In genomic region chr18:49691177-49691608, GRCh38 we compare ENCODE assay signal across 11 cellular contexts.
DNase-seq lines count a peak whose midpoint lies in the region; ATAC-seq, FAIRE-seq and TF ChIP-seq lines count a peak whose summit lies in the region.
"Had no signal": no experiment of that assay in that cellular context is flagged by ENCODE, and none has a peak within 500 bp of the region (broad histone marks: within the 10 kb centered on the region; RNA-seq: fewer than 3 reads in every experiment).

No MANE protein-coding gene starts in this region.

- peaks cover 2% of the 10 kb centered on the region for H3K9me3 ChIP-seq in astrocyte (ENCODE audit: insufficient read depth, low read depth, low read length)
- no peaks in the 10 kb centered on the region for H3K9me3 ChIP-seq in transverse colon

- peak overlapping the region; percentile 98 for H3K27ac Mint-ChIP-seq in astrocyte (ENCODE audit: unreplicated experiment)

- ATAC-seq in HG02938 (IDR thresholded peaks at IDR 0.05; ENCODE audit: unreplicated experiment) = no peak
- no peak for ATAC-seq in GM21528 (IDR thresholded peaks at IDR 0.05; ENCODE audit: low FRiP score, unreplicated experiment)
- ATAC-seq: activated CD4-positive, CD25-positive, alpha-beta regulatory T cell treated with anti-CD3 and anti-CD28 coated beads, Interleukin-2, amount 50 U/mL, for 24 hours had no signal

- H3K4me1 Mint-ChIP-seq in astrocyte (ENCODE audit: low read depth, unreplicated experiment) = peaks cover 33% of the 10 kb centered on the region

- in situ Hi-C loops in transverse colon (cut with MboI; ENCODE audit: low pct_ligation_motif_present in 1 of 4, low pct_unique_long_range_greater_than_20kb in 1 of 4, low sequenced_read_pairs in 3 of 4) = no loop called here

- H3K27me3 Mint-ChIP-seq in astrocyte (ENCODE audit: low read depth, unreplicated experiment) = no peaks in the 10 kb centered on the region

- no peak for TF ChIP-seq EP300 in transverse colon (IDR thresholded peaks at IDR 0.05; ENCODE audit: low read depth)

- H3K9ac ChIP-seq in astrocyte (ENCODE audit: low read length) = peak overlapping the region; percentile 69

- no peak for TF ChIP-seq POLR2A in transverse colon (IDR thresholded peaks at IDR 0.05)

- H3K4me2 ChIP-seq in astrocyte (ENCODE audit: low read length) = peak overlapping the region; percentile 74

- peak; percentile 94 for FAIRE-seq in astrocyte (lab: Jason Lieb, UNC)

- peak overlapping the region; percentile 54 for H3K4me3 ChIP-seq in ACC112 (ENCODE audit: low read depth, low read length)
- no peak overlapping the region for H3K4me3 ChIP-seq in astrocyte (ENCODE audit: insufficient read depth, low read depth, low read length)
- H3K4me3 ChIP-seq in transverse colon = no peak overlapping the region

- H4K20me1 ChIP-seq in astrocyte (ENCODE audit: insufficient read depth, low read length) = no peaks in the 10 kb centered on the region

- H2AFZ ChIP-seq in ACC112 (ENCODE audit: low read length, unreplicated experiment) (peak overlapping the region; percentile 6), astrocyte (ENCODE audit: low read depth, low read length) (no peak overlapping the region)

- WGBS in transverse colon (ENCODE audit: low coverage in 1 of 2), 2 donors = 71% methylated on average over 2 of the region's 2 CpGs

- peak overlapping the region; percentile 93 for H3K27ac ChIP-seq in ACC112 (ENCODE audit: low read depth, low read length)
- H3K27ac ChIP-seq in astrocyte (ENCODE audit: low read depth, low read length) = peak overlapping the region; percentile 97
- no peak overlapping the region for H3K27ac ChIP-seq in transverse colon

- H3K79me2 ChIP-seq in ACC112 (ENCODE audit: control insufficient read depth, insufficient read depth, low read length, unreplicated experiment) (no peaks in the 10 kb centered on the region), astrocyte (ENCODE audit: insufficient read depth, low read length) (no peaks in the 10 kb centered on the region)

- TF ChIP-seq CTCF in astrocyte (IDR thresholded peaks at IDR 0.05; ENCODE audit: insufficient read depth, low read depth, low read length) (no peak), transverse colon (IDR thresholded peaks at IDR 0.05) (no peak)

- peaks cover 18% of the 10 kb centered on the region for H3K4me1 ChIP-seq in ACC112 (ENCODE audit: control insufficient read depth, insufficient read depth, low read length, unreplicated experiment)
- H3K4me1 ChIP-seq in astrocyte (ENCODE audit: insufficient read depth, low read length) = peaks cover 21% of the 10 kb centered on the region
- H3K4me1 ChIP-seq in transverse colon = no peaks in the 10 kb centered on the region

- intact Hi-C loops in transverse colon (cut with DNase I; ENCODE audit: low total_unique reads) = no loop called here

- peaks cover 2% of the 10 kb centered on the region for H3K9me3 Mint-ChIP-seq in astrocyte (ENCODE audit: unreplicated experiment)

- no peaks in the 10 kb centered on the region for H3K36me3 Mint-ChIP-seq in astrocyte (ENCODE audit: low read depth, unreplicated experiment)

- no peaks in the 10 kb centered on the region for H3K27me3 ChIP-seq in ACC112 (ENCODE audit: insufficient read depth, low read length)
- H3K27me3 ChIP-seq in astrocyte (ENCODE audit: insufficient read depth, low read length) = no peaks in the 10 kb centered on the region
- no peaks in the 10 kb centered on the region for H3K27me3 ChIP-seq in transverse colon

- H3K36me3 ChIP-seq in ACC112 (ENCODE audit: insufficient read depth, low read length) = 0 out of 2 replicates have a peak, but pooled peaks cover 5% of the 10 kb centered on the region
- H3K36me3 ChIP-seq in astrocyte (ENCODE audit: insufficient read depth, low read length) = no peaks in the 10 kb centered on the region
- no peaks in the 10 kb centered on the region for H3K36me3 ChIP-seq in transverse colon

- DNase-seq in HK-2 (ENCODE audit: unreplicated experiment) (peak; percentile 48), astrocyte (ENCODE audit: low read depth) (peak; percentile 98), iris pigment epithelial cell (ENCODE audit: low read depth) (peak; percentile 80), transverse colon (no peak), NAMALWA (ENCODE audit: low spot score) (no peak)
- DNase-seq: activated gamma-delta T cell, NCI-H1105 had no signal

- no peak overlapping the region for H3K4me3 Mint-ChIP-seq in astrocyte (ENCODE audit: unreplicated experiment)

Comparison
In these comparisons a context has a peak if more than half of its experiments do, and no peak if none do; other contexts are left out.
1. H3K27ac ChIP-seq: peak in ACC112 (single experiment) and astrocyte (single experiment); none in transverse colon (0 of 4).
2. DNase-seq: peak in HK-2 (single experiment), astrocyte (single experiment) and iris pigment epithelial cell (single experiment); none in transverse colon (single experiment) and NAMALWA (single experiment).